8 cellular contexts compared by ENCODE assay signal in the genomic region with DNA sequence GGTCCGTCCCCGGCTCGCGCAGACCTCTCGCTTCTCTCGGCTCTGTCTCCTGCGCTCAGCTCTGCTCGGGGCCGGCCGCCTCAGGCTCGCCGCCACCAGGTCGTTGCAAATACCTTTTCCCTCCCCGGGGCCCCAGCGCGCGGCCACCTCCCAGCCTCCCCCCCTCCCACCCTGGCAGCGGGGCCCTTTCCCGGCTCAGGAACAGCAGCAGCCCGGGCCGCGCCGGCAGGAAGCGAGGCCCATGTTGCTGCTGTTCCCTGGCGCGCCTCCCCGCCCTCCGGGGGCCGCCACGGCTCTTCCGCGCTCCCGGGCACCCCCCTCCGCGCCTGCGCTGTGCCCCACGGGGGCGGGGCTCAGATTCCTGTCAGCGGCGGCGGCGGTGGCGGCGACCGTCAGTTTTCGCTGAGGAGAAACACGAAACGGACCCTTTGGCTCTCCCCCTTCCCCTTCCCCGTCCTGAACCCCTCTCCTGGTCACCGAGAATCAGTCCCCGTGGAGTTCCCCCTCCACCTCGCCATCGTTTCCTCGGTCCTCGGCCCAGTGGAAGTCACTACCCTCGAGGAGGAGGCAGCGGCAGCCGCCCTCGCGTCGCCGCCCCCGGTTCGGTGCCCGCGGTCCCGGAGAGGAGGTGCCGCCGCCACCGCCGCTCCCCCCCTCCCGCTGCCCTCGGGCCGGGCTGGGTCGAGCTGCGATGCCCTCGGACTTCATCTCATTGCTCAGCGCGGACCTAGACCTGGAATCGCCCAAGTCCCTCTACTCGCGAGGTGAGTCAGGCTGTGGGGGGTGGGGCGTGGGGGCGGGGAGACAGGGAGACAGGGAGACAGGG. TPM values are rescaled to one million over a fixed set of nuclear protein-coding genes. Genes with fewer than 3 reads are reported as not detected.
DNase-seq lines count a peak whose midpoint lies in the region; ATAC-seq and TF ChIP-seq lines count a peak whose summit lies in the region.

A gene with protein sequence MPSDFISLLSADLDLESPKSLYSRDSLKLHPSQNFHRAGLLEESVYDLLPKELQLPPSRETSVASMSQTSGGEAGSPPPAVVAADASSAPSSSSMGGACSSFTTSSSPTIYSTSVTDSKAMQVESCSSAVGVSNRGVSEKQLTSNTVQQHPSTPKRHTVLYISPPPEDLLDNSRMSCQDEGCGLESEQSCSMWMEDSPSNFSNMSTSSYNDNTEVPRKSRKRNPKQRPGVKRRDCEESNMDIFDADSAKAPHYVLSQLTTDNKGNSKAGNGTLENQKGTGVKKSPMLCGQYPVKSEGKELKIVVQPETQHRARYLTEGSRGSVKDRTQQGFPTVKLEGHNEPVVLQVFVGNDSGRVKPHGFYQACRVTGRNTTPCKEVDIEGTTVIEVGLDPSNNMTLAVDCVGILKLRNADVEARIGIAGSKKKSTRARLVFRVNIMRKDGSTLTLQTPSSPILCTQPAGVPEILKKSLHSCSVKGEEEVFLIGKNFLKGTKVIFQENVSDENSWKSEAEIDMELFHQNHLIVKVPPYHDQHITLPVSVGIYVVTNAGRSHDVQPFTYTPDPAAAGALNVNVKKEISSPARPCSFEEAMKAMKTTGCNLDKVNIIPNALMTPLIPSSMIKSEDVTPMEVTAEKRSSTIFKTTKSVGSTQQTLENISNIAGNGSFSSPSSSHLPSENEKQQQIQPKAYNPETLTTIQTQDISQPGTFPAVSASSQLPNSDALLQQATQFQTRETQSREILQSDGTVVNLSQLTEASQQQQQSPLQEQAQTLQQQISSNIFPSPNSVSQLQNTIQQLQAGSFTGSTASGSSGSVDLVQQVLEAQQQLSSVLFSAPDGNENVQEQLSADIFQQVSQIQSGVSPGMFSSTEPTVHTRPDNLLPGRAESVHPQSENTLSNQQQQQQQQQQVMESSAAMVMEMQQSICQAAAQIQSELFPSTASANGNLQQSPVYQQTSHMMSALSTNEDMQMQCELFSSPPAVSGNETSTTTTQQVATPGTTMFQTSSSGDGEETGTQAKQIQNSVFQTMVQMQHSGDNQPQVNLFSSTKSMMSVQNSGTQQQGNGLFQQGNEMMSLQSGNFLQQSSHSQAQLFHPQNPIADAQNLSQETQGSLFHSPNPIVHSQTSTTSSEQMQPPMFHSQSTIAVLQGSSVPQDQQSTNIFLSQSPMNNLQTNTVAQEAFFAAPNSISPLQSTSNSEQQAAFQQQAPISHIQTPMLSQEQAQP (N-terminal part only) (plus strand): TSS at position 356 of the 826 bp plus-strand sequence. CDS start 336 bp downstream, at position 692.

- H3K27me3 ChIP-seq in osteoblast (ENCODE audit: insufficient read depth, low read length), result no peaks in the 10 kb centered on the region

- H3K4me2 ChIP-seq in osteoblast (ENCODE audit: insufficient read depth, low read length), result peak within 1 kb of the TSS; percentile 96

- peak; percentile 86 for DNase-seq in EH (ENCODE audit: low read depth)
- DNase-seq in NCI-H1092 (lab: John Stamatoyannopoulos, UW), result peak; percentile 79
- peak; percentile 84 for DNase-seq in SKM-1 treated with dmso at 0.1 percent for 144 hours (lab: John Stamatoyannopoulos, UW; ENCODE audit: unreplicated experiment)
- DNase-seq in activated naive CD4-positive, alpha-beta T cell treated with anti-CD3 and anti-CD28 coated beads, Interleukin-2, amount 50 U/mL, for 72 hours (ENCODE audit: low spot score in 2 of 2), result peak; percentile 90 to 99
- no peak for DNase-seq in glomerular endothelial cell (ENCODE audit: extremely low read depth, low read depth, low spot score)
- DNase-seq in osteoblast (ENCODE audit: insufficient read length, low spot score, missing footprints), result peak; percentile 96

- peaks cover 16 to 25% of the 10 kb centered on the region in 2 donors for H3K36me3 Mint-ChIP-seq in activated naive CD4-positive, alpha-beta T cell treated with anti-CD3 and anti-CD28 coated beads, Interleukin-2, amount 50 U/mL, for 72 hours

- H3K27ac ChIP-seq in HEK293 (ENCODE audit: extremely low read depth, low read depth, low read length) (peak within 1 kb of the TSS; percentile 95), osteoblast (ENCODE audit: low read depth, low read length) (peak within 1 kb of the TSS; percentile 89), temporal lobe (ENCODE audit: low read depth, low read length) (peak within 1 kb of the TSS; percentile 91)

- peaks cover 64% of the 10 kb centered on the region for H3K79me2 ChIP-seq in osteoblast (ENCODE audit: insufficient read depth, low read length)

- TF ChIP-seq CTCF in HEK293 (tag by site-specific recombination; IDR thresholded peaks at IDR 0.05) (peak; percentile 61), osteoblast (IDR thresholded peaks at IDR 0.05; ENCODE audit: extremely low read depth, low read depth, low read length) (no peak)

- H3K9me3 ChIP-seq in HEK293 (ENCODE audit: control insufficient read depth, insufficient read depth, low read depth, low read length) (no peaks in the 10 kb centered on the region), osteoblast (ENCODE audit: low read depth, low read length) (no peaks in the 10 kb centered on the region)

- peaks cover 0 to 5% of the 10 kb centered on the region in 2 experiments; a peak in 2 of 3 replicates for H3K36me3 ChIP-seq in HEK293 (ENCODE audit: control insufficient read depth in 2 of 2, insufficient read depth in 1 of 2, low read length in 2 of 2)
- H3K36me3 ChIP-seq in osteoblast (ENCODE audit: insufficient read depth, low read length), result peaks cover 13% of the 10 kb centered on the region

- peak; percentile 31 to 43 for ATAC-seq in activated naive CD4-positive, alpha-beta T cell treated with anti-CD3 and anti-CD28 coated beads, Interleukin-2, amount 50 U/mL, for 72 hours

- peak within 1 kb of the TSS; percentile 85 for H2AFZ ChIP-seq in osteoblast (ENCODE audit: low read length)

- CTCF ChIA-PET in HEK293 (lab: Yijun Ruan, JAX), result interaction anchor here (0.6 to 1.0 kb wide), 2 partner anchors 26 to 85 kb away, joined by 4 read pairs; no protein-coding TSS in a partner anchor

- H3K4me1 ChIP-seq in HEK293 (ENCODE audit: control insufficient read depth, insufficient read depth, low read length), result peaks cover 13% of the 10 kb centered on the region
- H3K4me1 ChIP-seq in osteoblast (ENCODE audit: insufficient read depth, low read length), result peaks cover 35% of the 10 kb centered on the region

- POLR2A ChIA-PET in HEK293 (lab: Yijun Ruan, JAX), result interaction anchor here (0.7 to 1.8 kb wide), 4 partner anchors 12 to 197 kb away, joined by 3 to 7 read pairs (median 3); no protein-coding TSS in a partner anchor

- H3K4me3 ChIP-seq in HEK293 (ENCODE audit: low read depth, low read length), result peak within 1 kb of the TSS; percentile 89
- H3K4me3 ChIP-seq in osteoblast (ENCODE audit: insufficient read depth, low read length), result peak within 1 kb of the TSS; percentile 99

- H4K20me1 ChIP-seq in osteoblast (ENCODE audit: insufficient read depth, low read length), result peaks cover 13% of the 10 kb centered on the region

- H3K27ac Mint-ChIP-seq in activated naive CD4-positive, alpha-beta T cell treated with anti-CD3 and anti-CD28 coated beads, Interleukin-2, amount 50 U/mL, for 72 hours, result peak within 1 kb of the TSS; percentile 99 to 100

- no peaks in the 10 kb centered on the region for H3K9me3 Mint-ChIP-seq in activated naive CD4-positive, alpha-beta T cell treated with anti-CD3 and anti-CD28 coated beads, Interleukin-2, amount 50 U/mL, for 72 hours

TF ChIP-seq in HEK293, 187 proteins besides CTCF, POLR2A, EP300 and RAD21 (continues in another document):
- no peak for TF ChIP-seq SCRT1 (tag by site-specific recombination; IDR thresholded peaks at IDR 0.05; ENCODE audit: borderline replicate concordance)
- TF ChIP-seq ZNF561 (tag by site-specific recombination; IDR thresholded peaks at IDR 0.05; ENCODE audit: borderline replicate concordance), result no peak; the same call in 1 of the 2 replicates
- peak; percentile 82 for TF ChIP-seq ZEB2 (tag by site-specific recombination; IDR thresholded peaks at IDR 0.05)
- TF ChIP-seq ZNF610 (tag by site-specific recombination; IDR thresholded peaks at IDR 0.05; ENCODE audit: borderline replicate concordance), result no peak
- TF ChIP-seq ZNF211 (tag by site-specific recombination; IDR thresholded peaks at IDR 0.05; ENCODE audit: low read depth), result no peak
- TF ChIP-seq ZNF530 (tag by site-specific recombination; IDR thresholded peaks at IDR 0.05; ENCODE audit: low read depth), result no peak
- TF ChIP-seq ZBTB1 (tag by site-specific recombination; IDR thresholded peaks at IDR 0.05), result no peak
- no peak for TF ChIP-seq ZNF155 (tag by site-specific recombination; IDR thresholded peaks at IDR 0.05)
- TF ChIP-seq, protein P1, sequence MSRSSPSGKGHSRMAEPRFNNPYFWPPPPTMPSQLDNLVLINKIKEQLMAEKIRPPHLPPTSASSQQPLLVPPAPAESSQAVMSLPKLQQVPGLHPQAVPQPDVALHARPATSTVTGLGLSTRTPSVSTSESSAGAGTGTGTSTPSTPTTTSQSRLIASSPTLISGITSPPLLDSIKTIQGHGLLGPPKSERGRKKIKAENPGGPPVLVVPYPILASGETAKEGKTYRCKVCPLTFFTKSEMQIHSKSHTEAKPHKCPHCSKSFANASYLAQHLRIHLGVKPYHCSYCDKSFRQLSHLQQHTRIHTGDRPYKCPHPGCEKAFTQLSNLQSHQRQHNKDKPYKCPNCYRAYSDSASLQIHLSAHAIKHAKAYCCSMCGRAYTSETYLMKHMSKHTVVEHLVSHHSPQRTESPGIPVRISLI (tag by site-specific recombination; IDR thresholded peaks at IDR 0.05), result no peak
- TF ChIP-seq, protein P2, sequence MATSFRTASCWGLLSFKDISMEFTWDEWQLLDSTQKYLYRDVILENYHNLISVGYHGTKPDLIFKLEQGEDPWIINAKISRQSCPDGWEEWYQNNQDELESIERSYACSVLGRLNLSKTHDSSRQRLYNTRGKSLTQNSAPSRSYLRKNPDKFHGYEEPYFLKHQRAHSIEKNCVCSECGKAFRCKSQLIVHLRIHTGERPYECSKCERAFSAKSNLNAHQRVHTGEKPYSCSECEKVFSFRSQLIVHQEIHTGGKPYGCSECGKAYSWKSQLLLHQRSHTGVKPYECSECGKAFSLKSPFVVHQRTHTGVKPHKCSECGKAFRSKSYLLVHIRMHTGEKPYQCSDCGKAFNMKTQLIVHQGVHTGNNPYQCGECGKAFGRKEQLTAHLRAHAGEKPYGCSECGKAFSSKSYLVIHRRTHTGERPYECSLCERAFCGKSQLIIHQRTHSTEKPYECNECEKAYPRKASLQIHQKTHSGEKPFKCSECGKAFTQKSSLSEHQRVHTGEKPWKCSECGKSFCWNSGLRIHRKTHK (tag by site-specific recombination; IDR thresholded peaks at IDR 0.05), result no peak
- TF ChIP-seq ZNF76 (tag by site-specific recombination; IDR thresholded peaks at IDR 0.05; ENCODE audit: borderline replicate concordance, low read depth), result no peak

RNA-seq across cellular contexts. Expression of the gene that starts here (rescaled TPM):
- 10 to 100 TPM; 37.6 to 75.5 TPM for total RNA-seq in activated naive CD4-positive, alpha-beta T cell treated with anti-CD3 and anti-CD28 coated beads, Interleukin-2, amount 50 U/mL, for 72 hours
- total RNA-seq in glomerular endothelial cell (62.2 and 71.0 TPM in 2 replicates), osteoblast (29.3 and 41.8 TPM in 2 replicates), temporal lobe (20.4 TPM)
